In genomic region chr7:68218461-68218860, GRCh38 we compare ENCODE assay signal across 8 cellular contexts.
"Had no signal": no experiment of that assay in that cellular context is flagged by ENCODE, and none has a peak within 500 bp of the region (broad histone marks: within the 10 kb centered on the region; RNA-seq: fewer than 3 reads in every experiment).

No MANE protein-coding gene starts in this region.

- H3K4me2 ChIP-seq: KMS-11 had no signal

- H3K27ac ChIP-seq: HL-60, KMS-11 had no signal

- DNase-seq: IMR-90, KBM-7, KG1 had no signal

- H3K27me3 Mint-ChIP-seq: IgD-negative memory B cell had no signal

- H3K9ac ChIP-seq: KMS-11 had no signal

- H3K4me1 Mint-ChIP-seq: IgD-negative memory B cell had no signal

- H3K4me3 ChIP-seq: K562 had no signal

- H3K4me3 Mint-ChIP-seq: IgD-negative memory B cell had no signal

- ATAC-seq: HepG2, K562 had no signal

- H3K36me3 Mint-ChIP-seq: IgD-negative memory B cell had no signal

- H3K27ac Mint-ChIP-seq: IgD-negative memory B cell had no signal
